22 cellular contexts compared by ENCODE assay signal in the genomic region with DNA sequence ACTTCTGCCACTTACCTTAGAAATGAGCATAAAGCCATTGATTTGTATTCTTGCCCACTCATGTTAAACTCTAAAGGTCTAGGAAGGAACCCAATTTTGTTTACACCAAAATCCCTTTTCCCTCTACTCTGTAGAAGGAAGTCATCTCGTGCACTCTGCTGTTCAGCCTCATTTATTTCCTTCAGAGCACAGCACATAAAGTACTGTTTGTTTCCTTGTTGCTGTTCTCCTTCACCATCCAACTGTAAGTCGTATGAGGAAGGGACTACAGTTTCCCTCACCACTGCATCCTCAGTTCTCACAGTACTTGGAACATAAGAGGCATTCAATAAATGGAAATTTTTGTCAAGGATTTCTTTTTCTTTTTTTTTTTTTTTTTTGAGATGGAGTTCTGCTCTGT. TPM values are rescaled to one million over a fixed set of nuclear protein-coding genes. Genes with fewer than 3 reads are reported as not detected.
DNase-seq lines count a peak whose midpoint lies in the region; ATAC-seq and TF ChIP-seq lines count a peak whose summit lies in the region.
"Had no signal": no experiment of that assay in that cellular context is flagged by ENCODE, and none has a peak within 500 bp of the region (broad histone marks: within the 10 kb centered on the region; RNA-seq: fewer than 3 reads in every experiment).

No MANE protein-coding gene starts in this region.

- peak; percentile 54 for DNase-seq in DMS79 (lab: John Stamatoyannopoulos, UW)
- peak; percentile 19 for DNase-seq in KBM-7
- no peak for DNase-seq in left colon
- peak; percentile 32 for DNase-seq in pons (ENCODE audit: low spot score)
- DNase-seq in activated CD4-positive, alpha-beta T cell treated with anti-CD3 and anti-CD28 coated beads, Interleukin-2, amount 50 U/mL, for 48 hours: no peak
- DNase-seq in Kasumi-1 (lab: John Stamatoyannopoulos, UW): no peak
- DNase-seq: CD4-positive, CD25-positive, alpha-beta regulatory T cell; GDM1; GOT3; MG63; NCI-H1048; NCI-H1417 treated with DMSO at 0.1 percent for 48 hours; NCI-H187 treated with DMSO at 0.1 percent for 48 hours; NCI-H510A; NCI-H748 treated with DMSO at 0.1 percent for 48 hours; SHP77 treated with DMSO at 0.1 percent for 48 hours; SK-N-SH had no signal

- in situ Hi-C loops in KBM-7 (cut with MboI; ENCODE audit: low pct_unique_long_range_greater_than_20kb, low sequenced_read_pairs): no loop called here

- intact Hi-C loops in left colon (cut with DNase I, micrococcal nuclease): no loop called here

- peak; percentile 92 for ATAC-seq in left colon
- no peak for ATAC-seq in SK-N-SH treated with all-trans-retinoic acid at 6 μM for 48 hours
- ATAC-seq: HCT116 had no signal

TF ChIP-seq in SK-N-SH treated with all-trans-retinoic acid at 6 μM for 48 hours, 23 proteins besides CTCF, POLR2A, EP300 and RAD21:
- TF ChIP-seq TCF4 (CRISPR knock-in tag; IDR thresholded peaks at IDR 0.05; ENCODE audit: borderline replicate concordance): no peak
- no peak for TF ChIP-seq ZNF8 (CRISPR knock-in tag; IDR thresholded peaks at IDR 0.05)
- TF ChIP-seq, protein P1, sequence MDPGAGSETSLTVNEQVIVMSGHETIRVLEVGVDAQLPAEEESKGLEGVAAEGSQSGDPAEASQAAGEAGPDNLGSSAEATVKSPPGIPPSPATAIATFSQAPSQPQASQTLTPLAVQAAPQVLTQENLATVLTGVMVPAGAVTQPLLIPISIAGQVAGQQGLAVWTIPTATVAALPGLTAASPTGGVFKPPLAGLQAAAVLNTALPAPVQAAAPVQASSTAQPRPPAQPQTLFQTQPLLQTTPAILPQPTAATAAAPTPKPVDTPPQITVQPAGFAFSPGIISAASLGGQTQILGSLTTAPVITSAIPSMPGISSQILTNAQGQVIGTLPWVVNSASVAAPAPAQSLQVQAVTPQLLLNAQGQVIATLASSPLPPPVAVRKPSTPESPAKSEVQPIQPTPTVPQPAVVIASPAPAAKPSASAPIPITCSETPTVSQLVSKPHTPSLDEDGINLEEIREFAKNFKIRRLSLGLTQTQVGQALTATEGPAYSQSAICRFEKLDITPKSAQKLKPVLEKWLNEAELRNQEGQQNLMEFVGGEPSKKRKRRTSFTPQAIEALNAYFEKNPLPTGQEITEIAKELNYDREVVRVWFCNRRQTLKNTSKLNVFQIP (CRISPR knock-in tag; IDR thresholded peaks at IDR 0.05; ENCODE audit: borderline replicate concordance, low read depth): no peak
- TF ChIP-seq ESRRG (CRISPR knock-in tag; IDR thresholded peaks at IDR 0.05): no peak
- no peak for TF ChIP-seq SNAI2 (CRISPR knock-in tag; IDR thresholded peaks at IDR 0.05)
- no peak for TF ChIP-seq ZFP3 (CRISPR knock-in tag; IDR thresholded peaks at IDR 0.05)
- no peak for TF ChIP-seq ARNTL (CRISPR knock-in tag; IDR thresholded peaks at IDR 0.05; ENCODE audit: borderline replicate concordance, low read depth)
- TF ChIP-seq ZC3H10 (CRISPR knock-in tag; IDR thresholded peaks at IDR 0.05): no peak
- TF ChIP-seq, protein P2, sequence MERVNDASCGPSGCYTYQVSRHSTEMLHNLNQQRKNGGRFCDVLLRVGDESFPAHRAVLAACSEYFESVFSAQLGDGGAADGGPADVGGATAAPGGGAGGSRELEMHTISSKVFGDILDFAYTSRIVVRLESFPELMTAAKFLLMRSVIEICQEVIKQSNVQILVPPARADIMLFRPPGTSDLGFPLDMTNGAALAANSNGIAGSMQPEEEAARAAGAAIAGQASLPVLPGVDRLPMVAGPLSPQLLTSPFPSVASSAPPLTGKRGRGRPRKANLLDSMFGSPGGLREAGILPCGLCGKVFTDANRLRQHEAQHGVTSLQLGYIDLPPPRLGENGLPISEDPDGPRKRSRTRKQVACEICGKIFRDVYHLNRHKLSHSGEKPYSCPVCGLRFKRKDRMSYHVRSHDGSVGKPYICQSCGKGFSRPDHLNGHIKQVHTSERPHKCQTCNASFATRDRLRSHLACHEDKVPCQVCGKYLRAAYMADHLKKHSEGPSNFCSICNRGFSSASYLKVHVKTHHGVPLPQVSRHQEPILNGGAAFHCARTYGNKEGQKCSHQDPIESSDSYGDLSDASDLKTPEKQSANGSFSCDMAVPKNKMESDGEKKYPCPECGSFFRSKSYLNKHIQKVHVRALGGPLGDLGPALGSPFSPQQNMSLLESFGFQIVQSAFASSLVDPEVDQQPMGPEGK (CRISPR knock-in tag; IDR thresholded peaks at IDR 0.05; ENCODE audit: borderline replicate concordance): no peak
- TF ChIP-seq, protein P3, sequence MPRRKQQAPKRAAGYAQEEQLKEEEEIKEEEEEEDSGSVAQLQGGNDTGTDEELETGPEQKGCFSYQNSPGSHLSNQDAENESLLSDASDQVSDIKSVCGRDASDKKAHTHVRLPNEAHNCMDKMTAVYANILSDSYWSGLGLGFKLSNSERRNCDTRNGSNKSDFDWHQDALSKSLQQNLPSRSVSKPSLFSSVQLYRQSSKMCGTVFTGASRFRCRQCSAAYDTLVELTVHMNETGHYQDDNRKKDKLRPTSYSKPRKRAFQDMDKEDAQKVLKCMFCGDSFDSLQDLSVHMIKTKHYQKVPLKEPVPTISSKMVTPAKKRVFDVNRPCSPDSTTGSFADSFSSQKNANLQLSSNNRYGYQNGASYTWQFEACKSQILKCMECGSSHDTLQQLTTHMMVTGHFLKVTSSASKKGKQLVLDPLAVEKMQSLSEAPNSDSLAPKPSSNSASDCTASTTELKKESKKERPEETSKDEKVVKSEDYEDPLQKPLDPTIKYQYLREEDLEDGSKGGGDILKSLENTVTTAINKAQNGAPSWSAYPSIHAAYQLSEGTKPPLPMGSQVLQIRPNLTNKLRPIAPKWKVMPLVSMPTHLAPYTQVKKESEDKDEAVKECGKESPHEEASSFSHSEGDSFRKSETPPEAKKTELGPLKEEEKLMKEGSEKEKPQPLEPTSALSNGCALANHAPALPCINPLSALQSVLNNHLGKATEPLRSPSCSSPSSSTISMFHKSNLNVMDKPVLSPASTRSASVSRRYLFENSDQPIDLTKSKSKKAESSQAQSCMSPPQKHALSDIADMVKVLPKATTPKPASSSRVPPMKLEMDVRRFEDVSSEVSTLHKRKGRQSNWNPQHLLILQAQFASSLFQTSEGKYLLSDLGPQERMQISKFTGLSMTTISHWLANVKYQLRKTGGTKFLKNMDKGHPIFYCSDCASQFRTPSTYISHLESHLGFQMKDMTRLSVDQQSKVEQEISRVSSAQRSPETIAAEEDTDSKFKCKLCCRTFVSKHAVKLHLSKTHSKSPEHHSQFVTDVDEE (CRISPR knock-in tag; IDR thresholded peaks at IDR 0.05): no peak
- TF ChIP-seq, protein P4, sequence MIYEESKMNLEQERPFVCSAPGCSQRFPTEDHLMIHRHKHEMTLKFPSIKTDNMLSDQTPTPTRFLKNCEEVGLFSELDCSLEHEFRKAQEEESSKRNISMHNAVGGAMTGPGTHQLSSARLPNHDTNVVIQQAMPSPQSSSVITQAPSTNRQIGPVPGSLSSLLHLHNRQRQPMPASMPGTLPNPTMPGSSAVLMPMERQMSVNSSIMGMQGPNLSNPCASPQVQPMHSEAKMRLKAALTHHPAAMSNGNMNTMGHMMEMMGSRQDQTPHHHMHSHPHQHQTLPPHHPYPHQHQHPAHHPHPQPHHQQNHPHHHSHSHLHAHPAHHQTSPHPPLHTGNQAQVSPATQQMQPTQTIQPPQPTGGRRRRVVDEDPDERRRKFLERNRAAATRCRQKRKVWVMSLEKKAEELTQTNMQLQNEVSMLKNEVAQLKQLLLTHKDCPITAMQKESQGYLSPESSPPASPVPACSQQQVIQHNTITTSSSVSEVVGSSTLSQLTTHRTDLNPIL (CRISPR knock-in tag; IDR thresholded peaks at IDR 0.05; ENCODE audit: low read depth): no peak
- no peak for TF ChIP-seq ZNF70 (CRISPR knock-in tag; IDR thresholded peaks at IDR 0.05)
- TF ChIP-seq, protein P5, sequence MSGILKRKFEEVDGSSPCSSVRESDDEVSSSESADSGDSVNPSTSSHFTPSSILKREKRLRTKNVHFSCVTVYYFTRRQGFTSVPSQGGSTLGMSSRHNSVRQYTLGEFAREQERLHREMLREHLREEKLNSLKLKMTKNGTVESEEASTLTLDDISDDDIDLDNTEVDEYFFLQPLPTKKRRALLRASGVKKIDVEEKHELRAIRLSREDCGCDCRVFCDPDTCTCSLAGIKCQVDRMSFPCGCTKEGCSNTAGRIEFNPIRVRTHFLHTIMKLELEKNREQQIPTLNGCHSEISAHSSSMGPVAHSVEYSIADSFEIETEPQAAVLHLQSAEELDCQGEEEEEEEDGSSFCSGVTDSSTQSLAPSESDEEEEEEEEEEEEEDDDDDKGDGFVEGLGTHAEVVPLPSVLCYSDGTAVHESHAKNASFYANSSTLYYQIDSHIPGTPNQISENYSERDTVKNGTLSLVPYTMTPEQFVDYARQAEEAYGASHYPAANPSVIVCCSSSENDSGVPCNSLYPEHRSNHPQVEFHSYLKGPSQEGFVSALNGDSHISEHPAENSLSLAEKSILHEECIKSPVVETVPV (CRISPR knock-in tag; IDR thresholded peaks at IDR 0.05): no peak
- no peak for TF ChIP-seq ZFP30 (CRISPR knock-in tag; IDR thresholded peaks at IDR 0.05)
- no peak for TF ChIP-seq OSR1 (CRISPR knock-in tag; IDR thresholded peaks at IDR 0.05)
- TF ChIP-seq TOX (CRISPR knock-in tag; IDR thresholded peaks at IDR 0.05; ENCODE audit: borderline replicate concordance): no peak
- no peak for TF ChIP-seq ISL1 (CRISPR knock-in tag; IDR thresholded peaks at IDR 0.05)
- no peak for TF ChIP-seq CSDC2 (CRISPR knock-in tag; IDR thresholded peaks at IDR 0.05)
- no peak for TF ChIP-seq ZNF565 (CRISPR knock-in tag; conservative IDR thresholded peaks at IDR 0.05; ENCODE audit: low read depth)

RNA-seq across cellular contexts. Expression of a gene that starts 24.6 kb away (rescaled TPM):
- 1 to 10 TPM; 6.5 to 7.1 TPM for total RNA-seq in left colon

RNA-seq across cellular contexts. Expression of a gene that starts 52.2 kb away (rescaled TPM):
- total RNA-seq in left colon: not detected
- total RNA-seq: A673; CD4-positive, CD25-positive, alpha-beta regulatory T cell; HT1080; LHCN-M2 had no signal

Comparison
In these comparisons a context has a peak if more than half of its experiments do, and no peak if none do; other contexts are left out.
1. DNase-seq: peak in DMS79 (single experiment), KBM-7 (single experiment) and pons (single experiment); none in left colon (0 of 2), activated CD4-positive, alpha-beta T cell treated with anti-CD3 and anti-CD28 coated beads, Interleukin-2, amount 50 U/mL, for 48 hours (0 of 2) and Kasumi-1 (0 of 2).